Comparison of ENCODE assay signal across 1 cellular context in the genomic region with DNA sequence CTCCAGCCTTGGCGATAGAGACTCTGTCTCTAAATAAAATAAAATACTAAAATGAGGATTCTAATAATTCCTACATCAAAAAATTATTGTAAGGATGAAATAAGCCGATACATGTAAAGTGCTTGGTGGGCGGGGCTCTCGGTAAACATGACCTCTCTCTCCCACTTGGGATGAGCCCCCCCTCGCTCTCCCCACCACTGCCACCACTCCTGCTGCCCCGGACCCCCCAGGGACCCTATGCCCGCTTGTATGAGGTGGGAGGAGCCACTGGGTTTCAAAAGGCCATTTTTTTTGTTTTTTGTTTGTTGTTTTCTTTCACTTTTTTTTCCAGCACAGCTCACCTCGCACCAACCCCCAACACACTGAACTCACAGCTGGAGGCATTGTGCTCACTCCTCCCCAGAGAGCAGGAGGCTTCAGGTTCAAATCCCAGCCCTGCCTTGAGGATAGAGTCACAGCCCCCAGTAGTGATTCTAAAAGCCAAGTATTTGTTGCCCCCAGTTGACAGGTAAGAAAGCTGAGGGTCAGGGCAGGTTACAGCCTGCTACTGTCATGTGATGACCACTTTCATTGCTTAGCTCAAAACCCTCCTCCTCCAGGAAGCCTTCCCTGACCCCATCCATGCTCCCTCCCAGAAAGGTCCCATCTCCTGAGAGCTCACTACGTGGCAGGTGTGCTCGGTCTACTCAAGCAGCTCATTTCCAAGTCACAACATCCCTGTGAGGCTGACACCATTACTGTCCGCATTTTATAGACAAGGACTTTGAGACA.
TF ChIP-seq lines count a peak whose summit lies in the region.

No MANE protein-coding gene starts in this region.

TF ChIP-seq in neural cell, 6 proteins besides CTCF, POLR2A, EP300 and RAD21:
- TF ChIP-seq TAF1 (IDR thresholded peaks at IDR 0.05; ENCODE audit: low read depth) (no peak), SMC3 (conservative IDR thresholded peaks at IDR 0.05; ENCODE audit: poor library complexity) (no peak), POLR2AphosphoS5 (IDR thresholded peaks at IDR 0.05) (no peak), EZH2 (IDR thresholded peaks at IDR 0.05; ENCODE audit: borderline replicate concordance, insufficient read depth, low read length, poor library complexity, severe bottlenecking) (no peak), MXI1 (conservative IDR thresholded peaks at IDR 0.05; ENCODE audit: poor library complexity, severe bottlenecking) (no peak)
- TF ChIP-seq, protein P1, sequence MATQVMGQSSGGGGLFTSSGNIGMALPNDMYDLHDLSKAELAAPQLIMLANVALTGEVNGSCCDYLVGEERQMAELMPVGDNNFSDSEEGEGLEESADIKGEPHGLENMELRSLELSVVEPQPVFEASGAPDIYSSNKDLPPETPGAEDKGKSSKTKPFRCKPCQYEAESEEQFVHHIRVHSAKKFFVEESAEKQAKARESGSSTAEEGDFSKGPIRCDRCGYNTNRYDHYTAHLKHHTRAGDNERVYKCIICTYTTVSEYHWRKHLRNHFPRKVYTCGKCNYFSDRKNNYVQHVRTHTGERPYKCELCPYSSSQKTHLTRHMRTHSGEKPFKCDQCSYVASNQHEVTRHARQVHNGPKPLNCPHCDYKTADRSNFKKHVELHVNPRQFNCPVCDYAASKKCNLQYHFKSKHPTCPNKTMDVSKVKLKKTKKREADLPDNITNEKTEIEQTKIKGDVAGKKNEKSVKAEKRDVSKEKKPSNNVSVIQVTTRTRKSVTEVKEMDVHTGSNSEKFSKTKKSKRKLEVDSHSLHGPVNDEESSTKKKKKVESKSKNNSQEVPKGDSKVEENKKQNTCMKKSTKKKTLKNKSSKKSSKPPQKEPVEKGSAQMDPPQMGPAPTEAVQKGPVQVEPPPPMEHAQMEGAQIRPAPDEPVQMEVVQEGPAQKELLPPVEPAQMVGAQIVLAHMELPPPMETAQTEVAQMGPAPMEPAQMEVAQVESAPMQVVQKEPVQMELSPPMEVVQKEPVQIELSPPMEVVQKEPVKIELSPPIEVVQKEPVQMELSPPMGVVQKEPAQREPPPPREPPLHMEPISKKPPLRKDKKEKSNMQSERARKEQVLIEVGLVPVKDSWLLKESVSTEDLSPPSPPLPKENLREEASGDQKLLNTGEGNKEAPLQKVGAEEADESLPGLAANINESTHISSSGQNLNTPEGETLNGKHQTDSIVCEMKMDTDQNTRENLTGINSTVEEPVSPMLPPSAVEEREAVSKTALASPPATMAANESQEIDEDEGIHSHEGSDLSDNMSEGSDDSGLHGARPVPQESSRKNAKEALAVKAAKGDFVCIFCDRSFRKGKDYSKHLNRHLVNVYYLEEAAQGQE (IDR thresholded peaks at IDR 0.05; ENCODE audit: borderline replicate concordance) = no peak
TF ChIP-seq in neural cell: peak in this region for 0.
